In the genomic region with DNA sequence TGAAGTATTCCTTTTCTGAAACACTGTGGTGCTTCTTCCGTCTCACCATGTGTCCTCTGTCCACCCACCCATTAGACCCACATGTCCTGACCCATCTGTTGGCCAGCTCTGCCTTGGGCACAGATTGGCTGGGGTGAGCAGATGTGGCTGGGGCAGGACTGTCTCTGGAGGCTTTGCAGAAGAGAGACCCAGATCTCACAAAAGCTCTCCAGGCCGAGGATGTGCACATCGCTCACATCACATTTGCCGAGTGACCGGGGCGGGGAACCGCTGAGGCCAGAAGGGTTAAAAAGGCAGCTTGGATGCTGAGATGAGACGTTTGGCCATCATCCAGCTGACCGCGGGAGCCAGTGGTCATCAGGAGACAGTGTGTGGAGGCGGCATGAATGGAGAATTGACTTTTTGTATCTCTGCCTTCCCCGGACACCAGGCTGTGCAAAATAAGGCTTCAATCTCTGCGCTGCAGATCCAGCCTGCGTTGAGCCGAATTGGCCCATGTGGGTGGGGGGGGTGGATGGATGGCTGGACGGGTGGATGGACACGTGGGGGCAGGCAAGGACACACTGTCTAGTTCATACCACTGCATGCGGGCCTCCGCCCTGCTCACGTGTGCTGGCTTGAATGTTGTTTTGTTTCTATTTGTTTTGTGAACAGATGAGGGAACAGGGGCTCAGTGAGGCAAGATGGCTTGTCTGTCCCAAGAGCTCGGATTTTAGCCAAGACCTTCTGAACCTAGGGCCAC, we compare ENCODE assay signal across 18 cellular contexts. TPM values are rescaled to one million over a fixed set of nuclear protein-coding genes. Genes with fewer than 3 reads are reported as not detected.
A peak's percentile ranks its signal among the peaks of the same experiment; 100 is the strongest.
DNase-seq lines count a peak whose midpoint lies in the region; ATAC-seq, FAIRE-seq and TF ChIP-seq lines count a peak whose summit lies in the region.
"Had no signal": no experiment of that assay in that cellular context is flagged by ENCODE, and none has a peak within 500 bp of the region (broad histone marks: within the 10 kb centered on the region; RNA-seq: fewer than 3 reads in every experiment).

No MANE protein-coding gene starts in this region.

- intact Hi-C loops in activated CD4-positive, alpha-beta T cell treated with anti-CD3 and anti-CD28 coated beads for 36 hours (cut with DNase I, micrococcal nuclease), result no loop called here

- H3K4me3 Mint-ChIP-seq in activated naive CD8-positive, alpha-beta T cell treated with anti-CD3 and anti-CD28 coated beads, Interleukin-2, amount 10 ng/mL, durations not matched to agents 7 days and 5 days, result no peak overlapping the region
- H3K4me3 Mint-ChIP-seq in activated naive CD8-positive, alpha-beta T cell treated with anti-CD3 and anti-CD28 coated beads, Interleukin-2, amount 50 U/mL, for 24 hours, result no peak overlapping the region
- H3K4me3 Mint-ChIP-seq in activated CD4-positive, alpha-beta T cell treated with anti-CD3 and anti-CD28 coated beads for 36 hours, result no peak overlapping the region
- H3K4me3 Mint-ChIP-seq: activated CD4-positive, alpha-beta T cell treated with anti-CD3 and anti-CD28 coated beads, Interleukin-2, amount 10 ng/mL, durations not matched to agents 7 days and 5 days; natural killer cell; stimulated activated naive CD8-positive, alpha-beta T cell treated with anti-CD3 and anti-CD28 coated beads, Interleukin-15, Interleukin-2, amounts not matched to agents 100 ng/mL and 50 ng/mL, for 24 hours had no signal

- peak; percentile 17 for DNase-seq in activated naive CD8-positive, alpha-beta T cell treated with anti-CD3 and anti-CD28 coated beads, Interleukin-2, amount 10 ng/mL, durations not matched to agents 7 days and 5 days
- no peak for DNase-seq in activated naive CD8-positive, alpha-beta T cell treated with anti-CD3 and anti-CD28 coated beads, Interleukin-2, amount 50 U/mL, for 24 hours
- DNase-seq in frontal cortex (ENCODE audit: low spot score in 2 of 2), result peak; percentile 53 to 70
- peak; percentile 84 for DNase-seq in osteoblast (ENCODE audit: insufficient read length, low spot score, missing footprints)
- DNase-seq in T-helper 1 cell, result no peak
- DNase-seq in activated CD4-positive, alpha-beta T cell treated with anti-CD3 and anti-CD28 coated beads for 36 hours, result no peak
- no peak for DNase-seq in T1000 (lab: John Stamatoyannopoulos, UW)
- DNase-seq: activated CD4-positive, alpha-beta T cell treated with anti-CD3 and anti-CD28 coated beads, Interleukin-2, amount 10 ng/mL, durations not matched to agents 7 days and 5 days; Karpas-422; natural killer cell; NCI-H1930; NCI-H524 treated with DMSO at 0.1 percent for 48 hours; T-helper 2 cell had no signal

- no peaks in the 10 kb centered on the region for H3K27me3 ChIP-seq in osteoblast (ENCODE audit: insufficient read depth, low read length)

- POLR2A ChIA-PET in activated naive CD8-positive, alpha-beta T cell treated with anti-CD3 and anti-CD28 coated beads, Interleukin-2, amount 10 ng/mL, durations not matched to agents 7 days and 5 days (lab: Charles Lee), result no interaction called here
- POLR2A ChIA-PET in activated CD4-positive, alpha-beta T cell treated with anti-CD3 and anti-CD28 coated beads for 36 hours (lab: Charles Lee), result no interaction called here

- H4K20me1 ChIP-seq in osteoblast (ENCODE audit: insufficient read depth, low read length), result peaks cover 78% of the 10 kb centered on the region

- ATAC-seq in activated naive CD8-positive, alpha-beta T cell treated with anti-CD3 and anti-CD28 coated beads, Interleukin-2, amount 10 ng/mL, durations not matched to agents 7 days and 5 days (ENCODE audit: low read depth), result no peak
- no peak for ATAC-seq in activated naive CD8-positive, alpha-beta T cell treated with anti-CD3 and anti-CD28 coated beads, Interleukin-2, amount 50 U/mL, for 24 hours
- no peak for ATAC-seq in GM18861 (IDR thresholded peaks at IDR 0.05; ENCODE audit: unreplicated experiment)
- no peak for ATAC-seq in activated CD4-positive, alpha-beta T cell treated with anti-CD3 and anti-CD28 coated beads for 36 hours
- ATAC-seq: natural killer cell had no signal

- peaks cover 22% of the 10 kb centered on the region for H3K79me2 ChIP-seq in osteoblast (ENCODE audit: insufficient read depth, low read length)
- H3K79me2 ChIP-seq: hepatocyte had no signal

- H3K9me3 ChIP-seq in osteoblast (ENCODE audit: low read depth, low read length), result no peaks in the 10 kb centered on the region

- H3K4me3 ChIP-seq in osteoblast (ENCODE audit: insufficient read depth, low read length), result no peak overlapping the region
- H3K4me3 ChIP-seq: cardiac muscle cell, hepatocyte had no signal

- H2AFZ ChIP-seq in osteoblast (ENCODE audit: low read length), result no peak overlapping the region
- H2AFZ ChIP-seq: hepatocyte had no signal

- peaks cover 13% of the 10 kb centered on the region for H3K27me3 Mint-ChIP-seq in activated naive CD8-positive, alpha-beta T cell treated with anti-CD3 and anti-CD28 coated beads, Interleukin-2, amount 10 ng/mL, durations not matched to agents 7 days and 5 days
- peaks cover 5% of the 10 kb centered on the region for H3K27me3 Mint-ChIP-seq in activated naive CD8-positive, alpha-beta T cell treated with anti-CD3 and anti-CD28 coated beads, Interleukin-2, amount 50 U/mL, for 24 hours
- peaks cover 2% of the 10 kb centered on the region for H3K27me3 Mint-ChIP-seq in activated CD4-positive, alpha-beta T cell treated with anti-CD3 and anti-CD28 coated beads for 36 hours

- H3K27ac Mint-ChIP-seq in activated naive CD8-positive, alpha-beta T cell treated with anti-CD3 and anti-CD28 coated beads, Interleukin-2, amount 10 ng/mL, durations not matched to agents 7 days and 5 days, result no peak overlapping the region
- H3K27ac Mint-ChIP-seq in activated naive CD8-positive, alpha-beta T cell treated with anti-CD3 and anti-CD28 coated beads, Interleukin-2, amount 50 U/mL, for 24 hours, result no peak overlapping the region
- no peak overlapping the region for H3K27ac Mint-ChIP-seq in activated CD4-positive, alpha-beta T cell treated with anti-CD3 and anti-CD28 coated beads for 36 hours
- H3K27ac Mint-ChIP-seq: activated CD4-positive, alpha-beta T cell treated with anti-CD3 and anti-CD28 coated beads, Interleukin-2, amount 10 ng/mL, durations not matched to agents 7 days and 5 days; natural killer cell; stimulated activated naive CD8-positive, alpha-beta T cell treated with anti-CD3 and anti-CD28 coated beads, Interleukin-15, Interleukin-2, amounts not matched to agents 100 ng/mL and 50 ng/mL, for 24 hours had no signal

- H3K9me3 Mint-ChIP-seq in activated naive CD8-positive, alpha-beta T cell treated with anti-CD3 and anti-CD28 coated beads, Interleukin-2, amount 10 ng/mL, durations not matched to agents 7 days and 5 days, result peaks cover 7% of the 10 kb centered on the region
- H3K9me3 Mint-ChIP-seq in activated naive CD8-positive, alpha-beta T cell treated with anti-CD3 and anti-CD28 coated beads, Interleukin-2, amount 50 U/mL, for 24 hours, result peaks cover 4% of the 10 kb centered on the region
- peaks cover 4% of the 10 kb centered on the region for H3K9me3 Mint-ChIP-seq in activated CD4-positive, alpha-beta T cell treated with anti-CD3 and anti-CD28 coated beads for 36 hours (ENCODE audit: low read depth)
- H3K9me3 Mint-ChIP-seq: natural killer cell had no signal

- FAIRE-seq in frontal cortex (lab: Jason Lieb, UNC), result no peak
- FAIRE-seq: H54 had no signal

- no peak for TF ChIP-seq CTCF in osteoblast (IDR thresholded peaks at IDR 0.05; ENCODE audit: extremely low read depth, low read depth, low read length)

- H3K36me3 ChIP-seq in osteoblast (ENCODE audit: insufficient read depth, low read length), result peaks cover 24% of the 10 kb centered on the region
- H3K36me3 ChIP-seq: cardiac muscle cell had no signal

- peaks cover 17% of the 10 kb centered on the region for H3K4me1 ChIP-seq in osteoblast (ENCODE audit: insufficient read depth, low read length)

- H3K4me1 Mint-ChIP-seq in activated naive CD8-positive, alpha-beta T cell treated with anti-CD3 and anti-CD28 coated beads, Interleukin-2, amount 10 ng/mL, durations not matched to agents 7 days and 5 days, result peaks cover 1% of the 10 kb centered on the region
- peaks cover 2% of the 10 kb centered on the region for H3K4me1 Mint-ChIP-seq in activated naive CD8-positive, alpha-beta T cell treated with anti-CD3 and anti-CD28 coated beads, Interleukin-2, amount 50 U/mL, for 24 hours
- no peaks in the 10 kb centered on the region for H3K4me1 Mint-ChIP-seq in activated CD4-positive, alpha-beta T cell treated with anti-CD3 and anti-CD28 coated beads for 36 hours
- H3K4me1 Mint-ChIP-seq: activated CD4-positive, alpha-beta T cell treated with anti-CD3 and anti-CD28 coated beads, Interleukin-2, amount 10 ng/mL, durations not matched to agents 7 days and 5 days had no signal

- no peak overlapping the region for H3K27ac ChIP-seq in osteoblast (ENCODE audit: low read depth, low read length)
- H3K27ac ChIP-seq: cardiac muscle cell, hepatocyte had no signal

- H3K36me3 Mint-ChIP-seq in activated naive CD8-positive, alpha-beta T cell treated with anti-CD3 and anti-CD28 coated beads, Interleukin-2, amount 10 ng/mL, durations not matched to agents 7 days and 5 days, result peaks cover 4% of the 10 kb centered on the region
- H3K36me3 Mint-ChIP-seq in activated naive CD8-positive, alpha-beta T cell treated with anti-CD3 and anti-CD28 coated beads, Interleukin-2, amount 50 U/mL, for 24 hours (ENCODE audit: low read depth), result peaks cover 1% of the 10 kb centered on the region
- no peaks in the 10 kb centered on the region for H3K36me3 Mint-ChIP-seq in activated CD4-positive, alpha-beta T cell treated with anti-CD3 and anti-CD28 coated beads for 36 hours (ENCODE audit: low read depth)
- H3K36me3 Mint-ChIP-seq: natural killer cell had no signal

- H3K4me2 ChIP-seq in osteoblast (ENCODE audit: insufficient read depth, low read length), result no peak overlapping the region
- H3K4me2 ChIP-seq: hepatocyte had no signal

- CTCF ChIA-PET in activated CD4-positive, alpha-beta T cell treated with anti-CD3 and anti-CD28 coated beads for 36 hours (lab: Charles Lee), result interaction anchor here (0.5 to 0.6 kb wide), 2 partner anchors 38 to 40 kb away, joined by 3 read pairs; no protein-coding TSS in a partner anchor

RNA-seq across cellular contexts. Expression of a gene that starts 6.1 kb away (rescaled TPM):
- total RNA-seq in activated naive CD8-positive, alpha-beta T cell treated with anti-CD3 and anti-CD28 coated beads, Interleukin-2, amount 10 ng/mL, durations not matched to agents 7 days and 5 days, result 1 to 10 TPM in 1 of 2 experiments, under 1 TPM in 1; 0.82 to 1.3 TPM
- 0.41 TPM for total RNA-seq in frontal cortex
- 15.0 and 18.1 TPM in 2 replicates for total RNA-seq in osteoblast
- total RNA-seq in activated CD4-positive, alpha-beta T cell treated with anti-CD3 and anti-CD28 coated beads for 36 hours, result under 1 TPM in 1 of 2 experiments, not detected in 1; 0.21 TPM

RNA-seq across cellular contexts. Expression of a gene that starts 19.4 kb away (rescaled TPM):
- 100 to 1,000 TPM; 192 to 208 TPM for total RNA-seq in activated naive CD8-positive, alpha-beta T cell treated with anti-CD3 and anti-CD28 coated beads, Interleukin-2, amount 10 ng/mL, durations not matched to agents 7 days and 5 days
- total RNA-seq in frontal cortex (22.0 TPM), osteoblast (491 and 519 TPM in 2 replicates)
- 10 to 100 TPM; 38.8 to 41.5 TPM for total RNA-seq in activated CD4-positive, alpha-beta T cell treated with anti-CD3 and anti-CD28 coated beads for 36 hours

RNA-seq across cellular contexts. Expression of a gene that starts 47.3 kb away (rescaled TPM):
- not detected for total RNA-seq in activated naive CD8-positive, alpha-beta T cell treated with anti-CD3 and anti-CD28 coated beads, Interleukin-2, amount 10 ng/mL, durations not matched to agents 7 days and 5 days
- not detected for total RNA-seq in frontal cortex
- total RNA-seq in osteoblast, result not detected in 2 replicates
- total RNA-seq in activated CD4-positive, alpha-beta T cell treated with anti-CD3 and anti-CD28 coated beads for 36 hours, result not detected
- total RNA-seq: activated CD4-positive, alpha-beta T cell treated with anti-CD3 and anti-CD28 coated beads, Interleukin-2, amount 10 ng/mL, durations not matched to agents 7 days and 5 days; cardiac muscle cell; hepatocyte; natural killer cell had no signal

Comparison
In these comparisons a context has a peak if more than half of its experiments do, and no peak if none do; other contexts are left out.
1. DNase-seq: peak in activated naive CD8-positive, alpha-beta T cell treated with anti-CD3 and anti-CD28 coated beads, Interleukin-2, amount 10 ng/mL, durations not matched to agents 7 days and 5 days (single experiment), frontal cortex (2 of 2) and osteoblast (single experiment); none in activated naive CD8-positive, alpha-beta T cell treated with anti-CD3 and anti-CD28 coated beads, Interleukin-2, amount 50 U/mL, for 24 hours (single experiment), T-helper 1 cell (0 of 5), activated CD4-positive, alpha-beta T cell treated with anti-CD3 and anti-CD28 coated beads for 36 hours (single experiment) and T1000 (single experiment).